ENCODE assay signal across 9 cellular contexts in genomic region chr5:150320048-150320555, GRCh38. TPM values are rescaled to one million over a fixed set of nuclear protein-coding genes. Genes with fewer than 3 reads are reported as not detected.
DNase-seq lines count a peak whose midpoint lies in the region; ATAC-seq and TF ChIP-seq lines count a peak whose summit lies in the region.
"Had no signal": no experiment of that assay in that cellular context is flagged by ENCODE, and none has a peak within 500 bp of the region (broad histone marks: within the 10 kb centered on the region; RNA-seq: fewer than 3 reads in every experiment).

No MANE protein-coding gene starts in this region.

- H3K9me3 Mint-ChIP-seq in activated T-cell treated with anti-CD3 and anti-CD28 coated beads, Interleukin-2, amount 50 U/mL, for 24 hours, result no peaks in the 10 kb centered on the region
- no peaks in the 10 kb centered on the region for H3K9me3 Mint-ChIP-seq in natural killer cell
- H3K9me3 Mint-ChIP-seq: memory B cell had no signal

- intact Hi-C loops in natural killer cell (cut with micrococcal nuclease), result no loop called here

- H3K4me3 Mint-ChIP-seq in activated T-cell treated with anti-CD3 and anti-CD28 coated beads, Interleukin-2, amount 50 U/mL, for 24 hours, result no peak overlapping the region
- H3K4me3 Mint-ChIP-seq in natural killer cell, result no peak overlapping the region
- H3K4me3 Mint-ChIP-seq: memory B cell had no signal

- H3K36me3 Mint-ChIP-seq in activated T-cell treated with anti-CD3 and anti-CD28 coated beads, Interleukin-2, amount 50 U/mL, for 24 hours (ENCODE audit: low read depth), result no peaks in the 10 kb centered on the region
- no peaks in the 10 kb centered on the region for H3K36me3 Mint-ChIP-seq in natural killer cell
- H3K36me3 Mint-ChIP-seq: memory B cell had no signal

- ATAC-seq in natural killer cell (no peak), GM18517 (IDR thresholded peaks at IDR 0.05; ENCODE audit: unreplicated experiment) (no peak)

- H3K4me3 ChIP-seq in epithelial cell of proximal tubule (ENCODE audit: low read depth, low read length), result no peak overlapping the region

- H3K4me1 Mint-ChIP-seq in activated T-cell treated with anti-CD3 and anti-CD28 coated beads, Interleukin-2, amount 50 U/mL, for 24 hours (ENCODE audit: low read depth), result peaks cover 1% of the 10 kb centered on the region
- H3K4me1 Mint-ChIP-seq in natural killer cell, result peaks cover 7 to 8% of the 10 kb centered on the region in 2 donors
- H3K4me1 Mint-ChIP-seq: memory B cell had no signal

- DNase-seq in AG08396 (ENCODE audit: low spot score) (peak; percentile 72), NCI-H226 (peak; percentile 98), epithelial cell of proximal tubule (ENCODE audit: low read depth) (peak; percentile 96), mucosa of gallbladder (ENCODE audit: low spot score) (peak; percentile 65), NCI-H1105 (lab: John Stamatoyannopoulos, UW) (no peak), natural killer cell (no peak)
- DNase-seq in activated T-cell treated with anti-CD3 and anti-CD28 coated beads, Interleukin-2, amount 50 U/mL, for 24 hours, result no peak

- no peak overlapping the region for H3K27ac Mint-ChIP-seq in activated T-cell treated with anti-CD3 and anti-CD28 coated beads, Interleukin-2, amount 50 U/mL, for 24 hours
- no peak overlapping the region for H3K27ac Mint-ChIP-seq in natural killer cell
- H3K27ac Mint-ChIP-seq: memory B cell had no signal

- no peaks in the 10 kb centered on the region for H3K27me3 Mint-ChIP-seq in activated T-cell treated with anti-CD3 and anti-CD28 coated beads, Interleukin-2, amount 50 U/mL, for 24 hours
- H3K27me3 Mint-ChIP-seq in natural killer cell (ENCODE audit: low read depth in 2 of 2), result no peaks in the 10 kb centered on the region

- TF ChIP-seq CTCF in epithelial cell of proximal tubule (conservative IDR thresholded peaks at IDR 0.05; ENCODE audit: low read depth, low read length) (no peak), natural killer cell (IDR thresholded peaks at IDR 0.05) (no peak)

RNA-seq across cellular contexts. Expression of gene ARSI, which starts 17.4 kb away (rescaled TPM):
- total RNA-seq in epithelial cell of proximal tubule (2.3 and 5.7 TPM in 2 replicates), mucosa of gallbladder (2.2 TPM), natural killer cell (under 1 TPM in 1 of 3 donors, not detected in 2; 0.19 TPM)

RNA-seq across cellular contexts. Expression of gene CAMK2A, which starts 30.5 kb away (rescaled TPM):
- total RNA-seq in epithelial cell of proximal tubule (not detected in 2 replicates), mucosa of gallbladder (5.0 TPM), natural killer cell (under 1 TPM in 1 of 3 donors, not detected in 2; 0.38 TPM)

RNA-seq across cellular contexts. Expression of gene TCOF1, which starts 37.4 kb away (rescaled TPM):
- total RNA-seq in epithelial cell of proximal tubule, result 44.3 and 79.9 TPM in 2 replicates
- 29.4 TPM for total RNA-seq in mucosa of gallbladder
- 10 to 100 TPM; 51.5 to 62.6 (median 51.7) TPM for total RNA-seq in natural killer cell

Comparison
In these comparisons a context has a peak if more than half of its experiments do, and no peak if none do; other contexts are left out.
1. DNase-seq: peak in AG08396 (single experiment), NCI-H226 (single experiment), epithelial cell of proximal tubule (single experiment) and mucosa of gallbladder (single experiment); none in activated T-cell treated with anti-CD3 and anti-CD28 coated beads, Interleukin-2, amount 50 U/mL, for 24 hours (single experiment), NCI-H1105 (single experiment) and natural killer cell (single experiment).